In the genomic region with DNA sequence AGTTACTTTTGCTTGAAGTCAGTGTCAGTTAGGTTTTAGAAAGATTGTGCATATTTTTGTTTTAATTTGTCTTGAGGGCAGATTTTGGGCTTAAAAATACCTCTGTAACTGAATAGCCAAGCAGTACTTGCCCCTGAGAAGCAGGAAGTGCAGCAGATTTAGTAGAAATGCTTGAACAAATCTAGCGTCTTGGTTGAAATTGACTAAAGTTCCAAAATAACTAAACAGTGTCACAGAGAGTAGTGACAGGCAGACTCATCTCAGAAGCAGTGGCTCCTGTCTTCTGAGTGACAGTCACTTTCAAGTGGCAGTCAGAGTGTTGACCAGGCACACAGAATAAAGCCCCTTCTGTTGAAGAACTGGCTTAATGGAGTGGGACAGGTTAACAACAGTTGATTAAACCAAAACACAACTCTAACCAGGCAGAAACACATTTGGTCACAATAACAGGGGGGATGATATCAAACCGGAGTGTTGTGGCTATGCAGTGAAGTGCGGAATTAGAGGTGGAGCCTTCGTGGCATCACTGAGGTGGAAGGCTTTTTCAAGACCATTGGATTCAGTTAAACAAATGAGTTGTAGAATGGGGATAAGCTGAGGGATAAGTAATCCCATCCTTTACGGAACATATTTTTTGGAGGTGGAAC, we compare ENCODE assay signal across 9 cellular contexts. TPM values are rescaled to one million over a fixed set of nuclear protein-coding genes. Genes with fewer than 3 reads are reported as not detected.
DNase-seq lines count a peak whose midpoint lies in the region; ATAC-seq, FAIRE-seq and TF ChIP-seq lines count a peak whose summit lies in the region.
"Had no signal": no experiment of that assay in that cellular context is flagged by ENCODE, and none has a peak within 500 bp of the region (broad histone marks: within the 10 kb centered on the region; RNA-seq: fewer than 3 reads in every experiment).

No MANE protein-coding gene starts in this region.

- peak overlapping the region; percentile 17 for H3K4me3 ChIP-seq in GM12864 (ENCODE audit: low read depth, low read length)
- H3K4me3 ChIP-seq in astrocyte (ENCODE audit: insufficient read depth, low read depth, low read length), result no peak overlapping the region

- no peak for TF ChIP-seq CTCF in GM12864 (IDR thresholded peaks at IDR 0.05; ENCODE audit: low read depth, low read length, missing control alignments)
- TF ChIP-seq CTCF in astrocyte (IDR thresholded peaks at IDR 0.05; ENCODE audit: insufficient read depth, low read depth, low read length), result no peak

- POLR2A ChIA-PET in activated CD4-positive, alpha-beta memory T cell treated with anti-CD3 and anti-CD28 coated beads for 36 hours (lab: Charles Lee), result no interaction called here

- peak overlapping the region; percentile 69 for H3K27ac ChIP-seq in astrocyte (ENCODE audit: low read depth, low read length)

- DNase-seq in GM12864 (ENCODE audit: low read depth), result peak; percentile 61
- no peak for DNase-seq in astrocyte (ENCODE audit: low read depth)
- no peak for DNase-seq in DMS114 treated with DMSO at 0.1 percent for 48 hours (lab: John Stamatoyannopoulos, UW; ENCODE audit: unreplicated experiment)
- DNase-seq in NK-92 (lab: John Stamatoyannopoulos, UW; ENCODE audit: unreplicated experiment), result no peak
- DNase-seq in NCI-H2029 treated with DMSO at 0.1 percent for 48 hours (lab: John Stamatoyannopoulos, UW), result no peak
- no peak for DNase-seq in activated CD4-positive, alpha-beta memory T cell treated with anti-CD3 and anti-CD28 coated beads for 36 hours
- DNase-seq: NCI-H1417 had no signal

- H3K36me3 Mint-ChIP-seq in astrocyte (ENCODE audit: low read depth, unreplicated experiment), result peaks cover under 1% of the 10 kb centered on the region
- H3K36me3 Mint-ChIP-seq in activated CD4-positive, alpha-beta memory T cell treated with anti-CD3 and anti-CD28 coated beads for 36 hours, result no peaks in the 10 kb centered on the region

- peaks cover 68% of the 10 kb centered on the region for H3K4me1 ChIP-seq in astrocyte (ENCODE audit: insufficient read depth, low read length)

- no peaks in the 10 kb centered on the region for H3K9me3 Mint-ChIP-seq in astrocyte (ENCODE audit: unreplicated experiment)
- H3K9me3 Mint-ChIP-seq in activated CD4-positive, alpha-beta memory T cell treated with anti-CD3 and anti-CD28 coated beads for 36 hours, result no peaks in the 10 kb centered on the region

- peaks cover 74% of the 10 kb centered on the region for H3K4me1 Mint-ChIP-seq in astrocyte (ENCODE audit: low read depth, unreplicated experiment)
- H3K4me1 Mint-ChIP-seq in activated CD4-positive, alpha-beta memory T cell treated with anti-CD3 and anti-CD28 coated beads for 36 hours (ENCODE audit: low read depth), result peaks cover 2% of the 10 kb centered on the region

- H3K36me3 ChIP-seq in astrocyte (ENCODE audit: insufficient read depth, low read length), result no peaks in the 10 kb centered on the region

- intact Hi-C loops in activated CD4-positive, alpha-beta memory T cell treated with anti-CD3 and anti-CD28 coated beads for 36 hours (cut with micrococcal nuclease), result no loop called here

- peaks cover 77% of the 10 kb centered on the region for H4K20me1 ChIP-seq in astrocyte (ENCODE audit: insufficient read depth, low read length)

- H3K27me3 ChIP-seq in astrocyte (ENCODE audit: insufficient read depth, low read length), result no peaks in the 10 kb centered on the region

- no peaks in the 10 kb centered on the region for H3K27me3 Mint-ChIP-seq in astrocyte (ENCODE audit: low read depth, unreplicated experiment)
- H3K27me3 Mint-ChIP-seq in activated CD4-positive, alpha-beta memory T cell treated with anti-CD3 and anti-CD28 coated beads for 36 hours, result peaks cover 15% of the 10 kb centered on the region

- peak overlapping the region; percentile 52 for H3K4me3 Mint-ChIP-seq in astrocyte (ENCODE audit: unreplicated experiment)
- no peak overlapping the region for H3K4me3 Mint-ChIP-seq in activated CD4-positive, alpha-beta memory T cell treated with anti-CD3 and anti-CD28 coated beads for 36 hours

- FAIRE-seq in astrocyte (lab: Jason Lieb, UNC), result no peak

- no peaks in the 10 kb centered on the region for H3K9me3 ChIP-seq in astrocyte (ENCODE audit: insufficient read depth, low read depth, low read length)

- peaks cover 100% of the 10 kb centered on the region for H3K79me2 ChIP-seq in astrocyte (ENCODE audit: insufficient read depth, low read length)

- peak overlapping the region; percentile 1 for H3K9ac ChIP-seq in astrocyte (ENCODE audit: low read length)

- H3K4me2 ChIP-seq in astrocyte (ENCODE audit: low read length), result peak overlapping the region; percentile 64

- CTCF ChIA-PET in activated CD4-positive, alpha-beta memory T cell treated with anti-CD3 and anti-CD28 coated beads for 36 hours (lab: Charles Lee), result no interaction called here

- ATAC-seq in GM19467 (IDR thresholded peaks at IDR 0.05; ENCODE audit: unreplicated experiment) (peak; percentile 48), HG03103 (IDR thresholded peaks at IDR 0.05; ENCODE audit: low read depth, unreplicated experiment) (peak; percentile 55)

- H3K27ac Mint-ChIP-seq in astrocyte (ENCODE audit: unreplicated experiment), result peak overlapping the region; percentile 37
- H3K27ac Mint-ChIP-seq in activated CD4-positive, alpha-beta memory T cell treated with anti-CD3 and anti-CD28 coated beads for 36 hours, result no peak overlapping the region

- no peak overlapping the region for H2AFZ ChIP-seq in astrocyte (ENCODE audit: low read depth, low read length)

RNA-seq across cellular contexts. Expression of a gene that starts 29.1 kb away (rescaled TPM):
- 291 and 347 TPM in 2 replicates for total RNA-seq in astrocyte
- total RNA-seq in activated CD4-positive, alpha-beta memory T cell treated with anti-CD3 and anti-CD28 coated beads for 36 hours, result 1 to 10 TPM; 6.0 to 6.6 TPM

Comparison
In these comparisons a context has a peak if more than half of its experiments do, and no peak if none do; other contexts are left out.
1. RNA of a gene that starts 29.1 kb away (total RNA-seq): 291 to 347 TPM in astrocyte; 6.0 to 6.6 TPM in activated CD4-positive, alpha-beta memory T cell treated with anti-CD3 and anti-CD28 coated beads for 36 hours; every median in the first group is over 10 times any median in the second.